In the genomic region with DNA sequence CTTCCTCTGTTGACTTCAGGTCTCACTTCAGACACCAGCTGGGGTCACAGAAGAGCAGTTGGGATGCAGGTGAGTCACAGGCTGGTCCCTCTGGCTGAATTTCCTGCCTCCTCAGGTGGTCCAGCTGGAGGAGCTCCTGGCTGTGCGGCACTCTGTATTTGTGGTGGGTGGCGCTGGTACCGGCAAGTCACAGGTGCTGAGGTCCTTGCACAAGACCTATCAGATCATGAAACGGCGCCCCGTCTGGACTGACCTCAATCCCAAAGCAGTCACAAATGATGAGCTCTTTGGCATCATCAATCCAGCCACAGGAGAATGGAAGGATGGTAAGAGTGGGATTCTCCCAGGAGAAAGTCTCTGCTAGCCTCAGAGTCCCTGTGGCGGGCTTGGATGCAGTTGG, we compare ENCODE assay signal across 34 cellular contexts.
"Had no signal": no experiment of that assay in that cellular context is flagged by ENCODE, and none has a peak within 500 bp of the region (broad histone marks: within the 10 kb centered on the region; RNA-seq: fewer than 3 reads in every experiment).

No MANE protein-coding gene starts in this region.

- DNase-seq: Karpas-422, Kasumi-1, KG1, MG63, MM.1S, MV-4-11, NCI-H1048, NCI-H1092, NCI-H1092 treated with DMSO at 0.1 percent for 48 hours, NCI-H1105, NCI-H1105 treated with DMSO at 0.1 percent for 48 hours, NCI-H1417, NCI-H1417 treated with DMSO at 0.1 percent for 48 hours, NCI-H1436, NCI-H1436 treated with DMSO at 0.1 percent for 48 hours, NCI-H146, NCI-H1694, NCI-H1694 treated with DMSO at 0.1 percent for 48 hours, NCI-H187, NCI-H187 treated with DMSO at 0.1 percent for 48 hours, NCI-H1930, NCI-H2029, NCI-H2029 treated with DMSO at 0.1 percent for 48 hours, NCI-H2081, NCI-H2081 treated with DMSO at 0.1 percent for 48 hours, NCI-H2107, NCI-H2171, NCI-H2171 treated with DMSO at 0.1 percent for 48 hours, NCI-H2227 treated with DMSO at 0.1 percent for 48 hours, NCI-H226, NCI-H345, NCI-H446, NCI-H446 treated with DMSO at 0.1 percent for 48 hours had no signal

- H3K36me3 ChIP-seq: MG63 had no signal

- H3K27ac ChIP-seq: KMS-11 had no signal

- H3K9ac ChIP-seq: KMS-11 had no signal

- H3K4me2 ChIP-seq: KMS-11 had no signal

- H3K4me3 ChIP-seq: MG63 had no signal

- H3K27me3 ChIP-seq: MG63 had no signal

- H3K9me3 ChIP-seq: MG63 had no signal
